Comparison of ENCODE assay signal across 9 cellular contexts in genomic region chr15:89457086-89457485, GRCh38. TPM values are rescaled to one million over a fixed set of nuclear protein-coding genes. Genes with fewer than 3 reads are reported as not detected.
DNase-seq lines count a peak whose midpoint lies in the region; ATAC-seq and TF ChIP-seq lines count a peak whose summit lies in the region.
"Had no signal": no experiment of that assay in that cellular context is flagged by ENCODE, and none has a peak within 500 bp of the region (broad histone marks: within the 10 kb centered on the region; RNA-seq: fewer than 3 reads in every experiment).

No MANE protein-coding gene starts in this region.

- no peak for TF ChIP-seq POLR2A in NB4 (IDR thresholded peaks at IDR 0.05; ENCODE audit: extremely low read depth, insufficient read length)

- no peaks in the 10 kb centered on the region for H3K27me3 ChIP-seq in hepatocyte

- no peaks in the 10 kb centered on the region for H3K9me3 ChIP-seq in hepatocyte (ENCODE audit: low read depth)

- H2AFZ ChIP-seq in hepatocyte = no peak overlapping the region

- H3K4me3 ChIP-seq in NB4 (ENCODE audit: low read depth, low read length) (no peak overlapping the region), cardiac fibroblast (replicated peaks in 1 of 2; ENCODE audit: low read depth in 2 of 2, low read length in 2 of 2) (no peak overlapping the region), hepatocyte (no peak overlapping the region)

- H3K4me2 ChIP-seq in hepatocyte = no peak overlapping the region

- no peaks in the 10 kb centered on the region for H3K9me2 ChIP-seq in hepatocyte (replicated peaks; ENCODE audit: insufficient read depth)

- ATAC-seq in HG03135 (IDR thresholded peaks at IDR 0.05; ENCODE audit: unreplicated experiment) (no peak), HG03460 (IDR thresholded peaks at IDR 0.05; ENCODE audit: unreplicated experiment) (no peak)

- no peaks in the 10 kb centered on the region for H3K4me1 ChIP-seq in hepatocyte (ENCODE audit: insufficient read depth)

- TF ChIP-seq CTCF in NB4 (IDR thresholded peaks at IDR 0.05; ENCODE audit: low read depth, low read length) (no peak), cardiac fibroblast (IDR thresholded peaks at IDR 0.05; ENCODE audit: low read depth, low read length) (no peak), hepatocyte (IDR thresholded peaks at IDR 0.05; ENCODE audit: poor library complexity) (no peak)

- DNase-seq in A172 (ENCODE audit: low spot score) (peak; percentile 44), ELR (ENCODE audit: low read depth) (peak; percentile 48), NB4 (ENCODE audit: low read depth) (peak; percentile 70), cardiac fibroblast (ENCODE audit: low read depth in 2 of 2) (peak; percentile 28 to 54), hepatocyte (ENCODE audit: low spot score) (no peak)
- no peak for DNase-seq in stimulated activated CD4-positive, alpha-beta T cell treated with anti-CD3 and anti-CD28 coated beads, Interleukin-4, amount 100 ng/mL, for 24 hours
- DNase-seq: H9 had no signal

- H3K36me3 ChIP-seq in hepatocyte (replicated peaks; ENCODE audit: insufficient read depth, low read depth) = no peaks in the 10 kb centered on the region

- no peaks in the 10 kb centered on the region for H3K79me2 ChIP-seq in hepatocyte

- no peaks in the 10 kb centered on the region for H4K20me1 ChIP-seq in hepatocyte (ENCODE audit: insufficient read depth, poor library complexity, severe bottlenecking)

- no peak overlapping the region for H3K27ac ChIP-seq in hepatocyte

RNA-seq across cellular contexts. Expression of gene RHCG, which starts 39.3 kb away (rescaled TPM):
- not detected in 2 replicates for total RNA-seq in A172 (2014; rRNA removed; shearing (Covaris generic))
- 1.1 and 3.1 TPM in 2 replicates for total RNA-seq in hepatocyte
- 1.7 and 4.1 TPM in 2 replicates for polyA plus RNA-seq in hepatocyte

Comparison
In these comparisons a context has a peak if more than half of its experiments do, and no peak if none do; other contexts are left out.
1. DNase-seq: peak in A172 (single experiment), ELR (single experiment), NB4 (single experiment) and cardiac fibroblast (2 of 2); none in stimulated activated CD4-positive, alpha-beta T cell treated with anti-CD3 and anti-CD28 coated beads, Interleukin-4, amount 100 ng/mL, for 24 hours (single experiment) and hepatocyte (single experiment).